ENCODE assay signal across 19 cellular contexts in genomic region chr2:232456296-232457120, GRCh38. TPM values are rescaled to one million over a fixed set of nuclear protein-coding genes. Genes with fewer than 3 reads are reported as not detected.
A peak's percentile ranks its signal among the peaks of the same experiment; 100 is the strongest.
DNase-seq lines count a peak whose midpoint lies in the region; ATAC-seq and TF ChIP-seq lines count a peak whose summit lies in the region.
"Had no signal": no experiment of that assay in that cellular context is flagged by ENCODE, and none has a peak within 500 bp of the region (broad histone marks: within the 10 kb centered on the region; RNA-seq: fewer than 3 reads in every experiment).

No MANE protein-coding gene starts in this region.

- in situ Hi-C loops in KBM-7 (cut with MboI; ENCODE audit: low pct_unique_long_range_greater_than_20kb, low sequenced_read_pairs): no loop called here

- TF ChIP-seq CTCF in coronary artery (IDR thresholded peaks at IDR 0.05) (no peak), mucosa of descending colon (IDR thresholded peaks at IDR 0.05) (no peak), type B pancreatic cell (conservative IDR thresholded peaks at IDR 0.05) (no peak)

- no peak overlapping the region for H3K4me3 Mint-ChIP-seq in activated T-cell treated with anti-CD3 and anti-CD28 coated beads, Interleukin-2, amount 50 U/mL, for 24 hours
- no peak overlapping the region for H3K4me3 Mint-ChIP-seq in type B pancreatic cell
- H3K4me3 Mint-ChIP-seq in activated T-helper 2 cell treated with anti-CD3 and anti-CD28 coated beads, Interferon-gamma antibody, Interleukin-2, Interleukin-4, amounts not matched to agents 10 μg/mL and 5 μg/mL and 100 μg/mL, durations not matched to agents 14 hours and 24 hours and 36 hours (ENCODE audit: low read depth): no peak overlapping the region
- H3K4me3 Mint-ChIP-seq: CD4-positive, alpha-beta memory T cell; HFFc6 had no signal

- ATAC-seq in mucosa of descending colon (no peak), GM21576 (IDR thresholded peaks at IDR 0.05; ENCODE audit: unreplicated experiment) (no peak)

- H3K27ac ChIP-seq in coronary artery: no peak overlapping the region

- H3K4me3 ChIP-seq in coronary artery (no peak overlapping the region), mucosa of descending colon (no peak overlapping the region)

- H3K4me1 ChIP-seq in mucosa of descending colon (ENCODE audit: low read depth): peaks cover 9% of the 10 kb centered on the region

- H3K27ac Mint-ChIP-seq in activated T-cell treated with anti-CD3 and anti-CD28 coated beads, Interleukin-2, amount 50 U/mL, for 24 hours: no peak overlapping the region
- H3K27ac Mint-ChIP-seq in type B pancreatic cell: no peak overlapping the region
- H3K27ac Mint-ChIP-seq in activated T-helper 2 cell treated with anti-CD3 and anti-CD28 coated beads, Interferon-gamma antibody, Interleukin-2, Interleukin-4, amounts not matched to agents 10 μg/mL and 5 μg/mL and 100 μg/mL, durations not matched to agents 14 hours and 24 hours and 36 hours: no peak overlapping the region
- H3K27ac Mint-ChIP-seq: CD4-positive, alpha-beta memory T cell; HFFc6 had no signal

- intact Hi-C loops in mucosa of descending colon (cut with DNase I, micrococcal nuclease): no loop called here
- intact Hi-C loops in activated T-helper 2 cell treated with anti-CD3 and anti-CD28 coated beads, Interferon-gamma antibody, Interleukin-2, Interleukin-4, amounts not matched to agents 10 μg/mL and 5 μg/mL and 100 μg/mL, durations not matched to agents 14 hours and 24 hours and 36 hours (cut with micrococcal nuclease): no loop called here

- H3K36me3 ChIP-seq in mucosa of descending colon (ENCODE audit: low read depth): no peaks in the 10 kb centered on the region

- H3K9me3 ChIP-seq in mucosa of descending colon: no peaks in the 10 kb centered on the region

- no peaks in the 10 kb centered on the region for H3K36me3 Mint-ChIP-seq in activated T-cell treated with anti-CD3 and anti-CD28 coated beads, Interleukin-2, amount 50 U/mL, for 24 hours (ENCODE audit: low read depth)
- H3K36me3 Mint-ChIP-seq in type B pancreatic cell: no peaks in the 10 kb centered on the region
- H3K36me3 Mint-ChIP-seq in activated T-helper 2 cell treated with anti-CD3 and anti-CD28 coated beads, Interferon-gamma antibody, Interleukin-2, Interleukin-4, amounts not matched to agents 10 μg/mL and 5 μg/mL and 100 μg/mL, durations not matched to agents 14 hours and 24 hours and 36 hours (ENCODE audit: low read depth): no peaks in the 10 kb centered on the region
- H3K36me3 Mint-ChIP-seq: CD4-positive, alpha-beta memory T cell had no signal

- peaks cover 31% of the 10 kb centered on the region for H3K27me3 Mint-ChIP-seq in activated T-cell treated with anti-CD3 and anti-CD28 coated beads, Interleukin-2, amount 50 U/mL, for 24 hours
- H3K27me3 Mint-ChIP-seq in type B pancreatic cell: peaks cover 22% of the 10 kb centered on the region
- peaks cover 8% of the 10 kb centered on the region for H3K27me3 Mint-ChIP-seq in activated T-helper 2 cell treated with anti-CD3 and anti-CD28 coated beads, Interferon-gamma antibody, Interleukin-2, Interleukin-4, amounts not matched to agents 10 μg/mL and 5 μg/mL and 100 μg/mL, durations not matched to agents 14 hours and 24 hours and 36 hours (ENCODE audit: low read depth)

- H3K9me3 Mint-ChIP-seq in activated T-cell treated with anti-CD3 and anti-CD28 coated beads, Interleukin-2, amount 50 U/mL, for 24 hours: no peaks in the 10 kb centered on the region
- no peaks in the 10 kb centered on the region for H3K9me3 Mint-ChIP-seq in type B pancreatic cell
- no peaks in the 10 kb centered on the region for H3K9me3 Mint-ChIP-seq in activated T-helper 2 cell treated with anti-CD3 and anti-CD28 coated beads, Interferon-gamma antibody, Interleukin-2, Interleukin-4, amounts not matched to agents 10 μg/mL and 5 μg/mL and 100 μg/mL, durations not matched to agents 14 hours and 24 hours and 36 hours
- H3K9me3 Mint-ChIP-seq: CD4-positive, alpha-beta memory T cell; HFFc6 had no signal

- DNase-seq in activated T-cell treated with anti-CD3 and anti-CD28 coated beads, Interleukin-2, amount 50 U/mL, for 24 hours: peak; percentile 8
- no peak for DNase-seq in activated T-cell treated with anti-CD3 and anti-CD28 coated beads for 4 hours
- DNase-seq in coronary artery (ENCODE audit: low spot score): peak; percentile 21
- DNase-seq in mucosa of descending colon: peak in 2 of 3 donors; percentile 31 to 44
- DNase-seq in type B pancreatic cell (ENCODE audit: extremely low spot score, unreplicated experiment): peak; percentile 65
- no peak for DNase-seq in KBM-7
- no peak for DNase-seq in activated T-helper 2 cell treated with anti-CD3 and anti-CD28 coated beads, Interferon-gamma antibody, Interleukin-2, Interleukin-4, amounts not matched to agents 10 μg/mL and 5 μg/mL and 100 μg/mL, durations not matched to agents 14 hours and 24 hours and 36 hours (ENCODE audit: low spot score)
- DNase-seq: CD4-positive, alpha-beta memory T cell; DND-41; GOT3; HFFc6; NCI-H1048; NCI-H146; NCI-H2081; NCI-H774 had no signal

- H3K4me1 Mint-ChIP-seq in activated T-cell treated with anti-CD3 and anti-CD28 coated beads, Interleukin-2, amount 50 U/mL, for 24 hours (ENCODE audit: low read depth): no peaks in the 10 kb centered on the region
- H3K4me1 Mint-ChIP-seq in type B pancreatic cell (ENCODE audit: unreplicated experiment): no peaks in the 10 kb centered on the region
- no peaks in the 10 kb centered on the region for H3K4me1 Mint-ChIP-seq in activated T-helper 2 cell treated with anti-CD3 and anti-CD28 coated beads, Interferon-gamma antibody, Interleukin-2, Interleukin-4, amounts not matched to agents 10 μg/mL and 5 μg/mL and 100 μg/mL, durations not matched to agents 14 hours and 24 hours and 36 hours (ENCODE audit: low read depth)
- H3K4me1 Mint-ChIP-seq: CD4-positive, alpha-beta memory T cell had no signal

RNA-seq across cellular contexts. Expression of gene ALPI, which starts 0.6 kb away (rescaled TPM):
- 10 to 100 TPM in 2 of 3 donors, 1 to 10 TPM in 1; 8.5 to 24.6 (median 24.4) TPM for total RNA-seq in mucosa of descending colon
- total RNA-seq in type B pancreatic cell (ENCODE audit: low replicate concordance): 1.5 and 6.5 TPM in 2 replicates
- not detected in 2 replicates for total RNA-seq in activated T-helper 2 cell treated with anti-CD3 and anti-CD28 coated beads, Interferon-gamma antibody, Interleukin-2, Interleukin-4, amounts not matched to agents 10 μg/mL and 5 μg/mL and 100 μg/mL, durations not matched to agents 14 hours and 24 hours and 36 hours
- total RNA-seq: A172; CD4-positive, alpha-beta memory T cell; HFFc6; MCF 10A; NCI-H460 had no signal

RNA-seq across cellular contexts. Expression of gene ECEL1, which starts 31.1 kb away (rescaled TPM):
- total RNA-seq in mucosa of descending colon (under 1 TPM in 2 of 3 donors, not detected in 1; 0.16 to 0.24 TPM), type B pancreatic cell (ENCODE audit: low replicate concordance) (7.8 and 9.6 TPM in 2 replicates)
- 0.50 and 0.78 TPM in 2 replicates for total RNA-seq in activated T-helper 2 cell treated with anti-CD3 and anti-CD28 coated beads, Interferon-gamma antibody, Interleukin-2, Interleukin-4, amounts not matched to agents 10 μg/mL and 5 μg/mL and 100 μg/mL, durations not matched to agents 14 hours and 24 hours and 36 hours
- total RNA-seq: A172; CD4-positive, alpha-beta memory T cell; HFFc6; MCF 10A had no signal

RNA-seq across cellular contexts. Expression of gene ALPG, which starts 49.9 kb away (rescaled TPM):
- 1 to 10 TPM in 1 of 3 donors, under 1 TPM in 2; 0.54 to 8.1 (median 0.61) TPM for total RNA-seq in mucosa of descending colon
- total RNA-seq in type B pancreatic cell (ENCODE audit: low replicate concordance): 0.14 and 0.88 TPM in 2 replicates
- not detected in 2 replicates for total RNA-seq in activated T-helper 2 cell treated with anti-CD3 and anti-CD28 coated beads, Interferon-gamma antibody, Interleukin-2, Interleukin-4, amounts not matched to agents 10 μg/mL and 5 μg/mL and 100 μg/mL, durations not matched to agents 14 hours and 24 hours and 36 hours
- total RNA-seq: A172; CD4-positive, alpha-beta memory T cell; HFFc6; MCF 10A; NCI-H460 had no signal

Comparison
In these comparisons a context has a peak if more than half of its experiments do, and no peak if none do; other contexts are left out.
1. DNase-seq: peak in activated T-cell treated with anti-CD3 and anti-CD28 coated beads, Interleukin-2, amount 50 U/mL, for 24 hours (single experiment), coronary artery (single experiment), mucosa of descending colon (2 of 3) and type B pancreatic cell (single experiment); none in activated T-cell treated with anti-CD3 and anti-CD28 coated beads for 4 hours (single experiment), KBM-7 (single experiment) and activated T-helper 2 cell treated with anti-CD3 and anti-CD28 coated beads, Interferon-gamma antibody, Interleukin-2, Interleukin-4, amounts not matched to agents 10 μg/mL and 5 μg/mL and 100 μg/mL, durations not matched to agents 14 hours and 24 hours and 36 hours (single experiment).